Comparison of ENCODE assay signal across 8 cellular contexts in the genomic region with DNA sequence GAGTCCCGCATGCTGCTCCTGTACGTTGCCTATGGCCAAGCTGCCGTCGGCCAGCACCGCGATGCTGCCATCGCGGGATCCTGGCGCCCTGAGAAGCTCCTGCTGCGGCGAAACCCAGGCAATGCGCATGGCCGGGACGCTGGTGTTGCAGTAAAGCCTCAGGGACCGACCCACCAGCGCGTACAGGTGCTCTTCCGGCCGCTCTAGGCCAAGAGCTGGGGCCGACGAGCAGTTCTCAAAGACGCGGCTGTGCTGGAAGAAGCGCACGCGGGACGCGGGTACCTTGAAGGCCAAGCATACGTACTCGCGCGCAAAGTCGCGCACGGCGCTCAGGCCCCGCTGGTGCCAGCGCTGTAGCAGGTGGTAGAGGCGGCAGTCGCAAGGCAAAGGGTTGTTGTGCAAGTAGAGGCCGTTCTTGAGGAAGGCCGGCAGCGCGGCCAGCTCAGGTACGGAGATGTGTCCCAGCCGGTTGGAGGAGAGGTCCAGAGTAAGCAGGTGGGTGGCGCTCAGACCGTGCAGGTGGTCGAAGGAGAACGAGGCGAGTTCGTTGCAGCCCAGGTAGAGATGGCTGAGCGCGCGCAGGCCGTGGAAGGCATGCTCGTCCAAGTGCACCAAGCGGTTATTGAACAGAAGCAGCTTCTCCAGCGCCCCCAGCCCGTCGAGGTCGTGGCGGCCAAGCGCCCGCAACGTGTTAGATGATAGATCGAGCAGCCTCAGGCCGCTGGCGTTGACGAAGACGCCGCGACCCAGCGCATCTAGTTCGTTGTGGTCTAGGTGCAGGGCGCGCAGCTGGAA. TPM values are rescaled to one million over a fixed set of nuclear protein-coding genes. Genes with fewer than 3 reads are reported as not detected.
DNase-seq lines count a peak whose midpoint lies in the region; ATAC-seq lines count a peak whose summit lies in the region.

No MANE protein-coding gene starts in this region.

- H3K4me1 Mint-ChIP-seq in activated T-helper 17 cell treated with anti-CD3 and anti-CD28 coated beads, Interleukin-2, amount 50 U/mL, for 72 hours: peaks cover 8% of the 10 kb centered on the region
- H3K4me1 Mint-ChIP-seq in stimulated activated memory B cell treated with anti-CD40 and anti-IgM and Interleukin-4, amounts not matched to agents 10 μg/mL and 1 μg/mL and 100 μg/mL, for 72 hours: peaks cover 47% of the 10 kb centered on the region

- H3K27ac Mint-ChIP-seq in activated T-helper 17 cell treated with anti-CD3 and anti-CD28 coated beads, Interleukin-2, amount 50 U/mL, for 72 hours: no peak overlapping the region
- peak overlapping the region; percentile 75 for H3K27ac Mint-ChIP-seq in stimulated activated memory B cell treated with anti-CD40 and anti-IgM and Interleukin-4, amounts not matched to agents 10 μg/mL and 1 μg/mL and 100 μg/mL, for 72 hours

- H3K4me3 Mint-ChIP-seq in activated T-helper 17 cell treated with anti-CD3 and anti-CD28 coated beads, Interleukin-2, amount 50 U/mL, for 72 hours: peak overlapping the region; percentile 81
- H3K4me3 Mint-ChIP-seq in stimulated activated memory B cell treated with anti-CD40 and anti-IgM and Interleukin-4, amounts not matched to agents 10 μg/mL and 1 μg/mL and 100 μg/mL, for 72 hours: peak overlapping the region; percentile 84

- peak overlapping the region; percentile 87 for H3K9ac ChIP-seq in iPS-20b (ENCODE audit: low read depth, low read length)

- peaks cover 38% of the 10 kb centered on the region for H3K36me3 Mint-ChIP-seq in activated T-helper 17 cell treated with anti-CD3 and anti-CD28 coated beads, Interleukin-2, amount 50 U/mL, for 72 hours (ENCODE audit: low read depth)
- peaks cover 26% of the 10 kb centered on the region for H3K36me3 Mint-ChIP-seq in stimulated activated memory B cell treated with anti-CD40 and anti-IgM and Interleukin-4, amounts not matched to agents 10 μg/mL and 1 μg/mL and 100 μg/mL, for 72 hours

- H3K36me3 ChIP-seq in iPS-20b (ENCODE audit: insufficient read depth, low read depth, low read length): peaks cover 29% of the 10 kb centered on the region
- H3K36me3 ChIP-seq in SJCRH30: peaks cover 10% of the 10 kb centered on the region; the same call in 1 of the 2 replicates

- H3K9me3 Mint-ChIP-seq in activated T-helper 17 cell treated with anti-CD3 and anti-CD28 coated beads, Interleukin-2, amount 50 U/mL, for 72 hours: no peaks in the 10 kb centered on the region
- H3K9me3 Mint-ChIP-seq in stimulated activated memory B cell treated with anti-CD40 and anti-IgM and Interleukin-4, amounts not matched to agents 10 μg/mL and 1 μg/mL and 100 μg/mL, for 72 hours: no peaks in the 10 kb centered on the region

- no peaks in the 10 kb centered on the region for H3K27me3 ChIP-seq in iPS-20b (ENCODE audit: insufficient read depth, low read length)
- H3K27me3 ChIP-seq in SJCRH30: no peaks in the 10 kb centered on the region

- DNase-seq in NCI-H510A treated with DMSO at 0.1 percent for 48 hours (lab: John Stamatoyannopoulos, UW): peak; percentile 9
- no peak for DNase-seq in NCI-H510A (lab: John Stamatoyannopoulos, UW)
- DNase-seq in LoVo (ENCODE audit: low spot score): no peak
- no peak for DNase-seq in SJCRH30

- no peak for ATAC-seq in activated T-helper 17 cell treated with anti-CD3 and anti-CD28 coated beads, Interleukin-2, amount 50 U/mL, for 72 hours (replicated peaks)
- ATAC-seq in stimulated activated memory B cell treated with anti-CD40 and anti-IgM and Interleukin-4, amounts not matched to agents 10 μg/mL and 1 μg/mL and 100 μg/mL, for 72 hours: no peak
- no peak for ATAC-seq in GM18861 (IDR thresholded peaks at IDR 0.05; ENCODE audit: unreplicated experiment)

- peak overlapping the region; percentile 78 for H3K4me3 ChIP-seq in iPS-20b (ENCODE audit: low read length)
- no peak overlapping the region for H3K4me3 ChIP-seq in SJCRH30

- no peaks in the 10 kb centered on the region for H3K27me3 Mint-ChIP-seq in activated T-helper 17 cell treated with anti-CD3 and anti-CD28 coated beads, Interleukin-2, amount 50 U/mL, for 72 hours
- H3K27me3 Mint-ChIP-seq in stimulated activated memory B cell treated with anti-CD40 and anti-IgM and Interleukin-4, amounts not matched to agents 10 μg/mL and 1 μg/mL and 100 μg/mL, for 72 hours: no peaks in the 10 kb centered on the region

- peaks cover 3% of the 10 kb centered on the region; the same call in 1 of the 2 replicates for H3K4me1 ChIP-seq in iPS-20b (ENCODE audit: insufficient read depth, low read length)
- no peaks in the 10 kb centered on the region for H3K4me1 ChIP-seq in SJCRH30

- H3K27ac ChIP-seq in iPS-20b (ENCODE audit: low read length): no peak overlapping the region
- H3K27ac ChIP-seq in SJCRH30: no peak overlapping the region

- H3K9me3 ChIP-seq in iPS-20b (ENCODE audit: insufficient read depth, low read depth, low read length) (no peaks in the 10 kb centered on the region), SJCRH30 (replicated peaks) (no peaks in the 10 kb centered on the region)

RNA-seq across cellular contexts. Expression of gene AMIGO3, which starts 0.9 kb away (rescaled TPM):
- under 1 TPM in 1 of 2 donors, not detected in 1; 0.29 TPM for total RNA-seq in activated T-helper 17 cell treated with anti-CD3 and anti-CD28 coated beads, Interleukin-2, amount 50 U/mL, for 72 hours
- 3.9 and 4.2 TPM in 2 replicates for total RNA-seq in SJCRH30 (2014; rRNA removed; shearing (Covaris generic))

RNA-seq across cellular contexts. Expression of gene GMPPB, which starts 5.1 kb away (rescaled TPM):
- 10 to 100 TPM; 22.4 to 38.7 TPM for total RNA-seq in activated T-helper 17 cell treated with anti-CD3 and anti-CD28 coated beads, Interleukin-2, amount 50 U/mL, for 72 hours
- 12.9 and 14.6 TPM in 2 replicates for total RNA-seq in SJCRH30 (2014; rRNA removed; shearing (Covaris generic))

RNA-seq across cellular contexts. Expression of gene RNF123, which starts 29.3 kb away (rescaled TPM):
- 10 to 100 TPM; 22.8 to 44.5 TPM for total RNA-seq in activated T-helper 17 cell treated with anti-CD3 and anti-CD28 coated beads, Interleukin-2, amount 50 U/mL, for 72 hours
- total RNA-seq in SJCRH30 (2014; rRNA removed; shearing (Covaris generic)): 12.0 and 12.3 TPM in 2 replicates

RNA-seq across cellular contexts. Expression of gene MST1, which starts 29.3 kb away (rescaled TPM):
- 10 to 100 TPM in 1 of 2 donors, 1 to 10 TPM in 1; 8.4 to 28.2 TPM for total RNA-seq in activated T-helper 17 cell treated with anti-CD3 and anti-CD28 coated beads, Interleukin-2, amount 50 U/mL, for 72 hours
- total RNA-seq in SJCRH30 (2014; rRNA removed; shearing (Covaris generic)): 0.84 and 3.3 TPM in 2 replicates

RNA-seq across cellular contexts. Expression of gene APEH, which starts 44.5 kb away (rescaled TPM):
- 100 to 1,000 TPM in 1 of 2 donors, 10 to 100 TPM in 1; 88.6 to 184 TPM for total RNA-seq in activated T-helper 17 cell treated with anti-CD3 and anti-CD28 coated beads, Interleukin-2, amount 50 U/mL, for 72 hours
- total RNA-seq in SJCRH30 (2014; rRNA removed; shearing (Covaris generic)): 61.8 and 63.0 TPM in 2 replicates
